22 cellular contexts compared by ENCODE assay signal in the genomic region with DNA sequence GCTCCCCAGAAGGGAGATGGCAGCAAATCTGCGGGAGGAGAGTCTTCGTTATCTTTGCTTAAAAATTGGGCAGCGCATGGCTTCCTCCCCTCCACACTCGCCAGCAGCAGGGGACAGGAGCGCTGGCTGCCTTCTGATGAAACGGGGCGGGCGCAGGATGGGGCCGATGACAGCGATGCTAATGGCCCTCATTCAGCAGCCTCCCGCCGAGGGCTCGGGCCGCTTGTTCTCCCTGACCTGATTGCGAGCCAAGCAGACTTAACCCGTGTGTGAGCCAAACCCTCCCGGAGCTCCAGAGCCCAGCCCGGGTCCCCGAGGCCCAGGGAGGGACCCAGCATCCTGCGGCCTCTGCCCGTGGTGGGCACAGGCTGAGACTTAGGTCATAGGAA.
DNase-seq lines count a peak whose midpoint lies in the region; ATAC-seq and TF ChIP-seq lines count a peak whose summit lies in the region.
"Had no signal": no experiment of that assay in that cellular context is flagged by ENCODE, and none has a peak within 500 bp of the region (broad histone marks: within the 10 kb centered on the region; RNA-seq: fewer than 3 reads in every experiment).

No MANE protein-coding gene starts in this region.

- no peaks in the 10 kb centered on the region for H3K9me3 ChIP-seq in ectodermal cell (ENCODE audit: control insufficient read depth, low read length)
- peaks cover 0 to 8% (median 0%) of the 10 kb centered on the region in 3 experiments for H3K9me3 ChIP-seq in naive thymus-derived CD4-positive, alpha-beta T cell (ENCODE audit: control insufficient read depth in 2 of 3, low read length in 3 of 3)
- H3K9me3 ChIP-seq: neutrophil had no signal

- H3K27me3 Mint-ChIP-seq in progenitor cell of endocrine pancreas, result no peaks in the 10 kb centered on the region
- no peaks in the 10 kb centered on the region for H3K27me3 Mint-ChIP-seq in activated naive CD8-positive, alpha-beta T cell treated with anti-CD3 and anti-CD28 coated beads, Interleukin-2, amount 50 U/mL, for 24 hours
- no peaks in the 10 kb centered on the region for H3K27me3 Mint-ChIP-seq in naive thymus-derived CD4-positive, alpha-beta T cell
- H3K27me3 Mint-ChIP-seq: activated naive CD8-positive, alpha-beta T cell treated with anti-CD3 and anti-CD28 coated beads, Interleukin-2, amount 10 ng/mL, durations not matched to agents 7 days and 5 days had no signal

- H3K27ac ChIP-seq in ectodermal cell (ENCODE audit: insufficient read depth, low read depth, low read length, poor library complexity, severe bottlenecking), result peak overlapping the region; percentile 55
- no peak overlapping the region for H3K27ac ChIP-seq in naive thymus-derived CD4-positive, alpha-beta T cell (ENCODE audit: low read depth, low read length)
- H3K27ac ChIP-seq: brain microvascular endothelial cell, neutrophil, SK-N-MC, stomach, WERI-Rb-1 had no signal

- no peak for TF ChIP-seq CTCF in progenitor cell of endocrine pancreas (IDR thresholded peaks at IDR 0.05; ENCODE audit: unreplicated experiment)

- peaks cover 31% of the 10 kb centered on the region for H3K36me3 Mint-ChIP-seq in progenitor cell of endocrine pancreas (ENCODE audit: insufficient read depth)
- peaks cover 21% of the 10 kb centered on the region for H3K36me3 Mint-ChIP-seq in activated naive CD8-positive, alpha-beta T cell treated with anti-CD3 and anti-CD28 coated beads, Interleukin-2, amount 50 U/mL, for 24 hours (ENCODE audit: low read depth)
- H3K36me3 Mint-ChIP-seq in naive thymus-derived CD4-positive, alpha-beta T cell, result peaks cover 27 to 52% (median 46%) of the 10 kb centered on the region in 5 donors

- H3K4me1 ChIP-seq in ectodermal cell (ENCODE audit: control insufficient read depth, insufficient read depth, low read length), result peaks cover 21% of the 10 kb centered on the region
- no peaks in the 10 kb centered on the region for H3K4me1 ChIP-seq in naive thymus-derived CD4-positive, alpha-beta T cell (ENCODE audit: control insufficient read depth in 2 of 2, insufficient read depth in 2 of 2, low read length in 2 of 2)
- H3K4me1 ChIP-seq: stomach had no signal

- no peak overlapping the region for H3K4me3 ChIP-seq in ectodermal cell (ENCODE audit: insufficient read depth, low read depth, low read length)
- H3K4me3 ChIP-seq in naive thymus-derived CD4-positive, alpha-beta T cell (ENCODE audit: low read length), result no peak overlapping the region
- H3K4me3 ChIP-seq: mucosa of descending colon, SK-N-MC, stomach had no signal

- CTCF ChIA-PET in naive thymus-derived CD4-positive, alpha-beta T cell (lab: Charles Lee), result no interaction called here

- ATAC-seq in activated naive CD8-positive, alpha-beta T cell treated with anti-CD3 and anti-CD28 coated beads, Interleukin-2, amount 50 U/mL, for 24 hours, result no peak
- no peak for ATAC-seq in naive thymus-derived CD4-positive, alpha-beta T cell
- ATAC-seq: left lobe of liver, mucosa of descending colon had no signal

- POLR2A ChIA-PET in naive thymus-derived CD4-positive, alpha-beta T cell (lab: Charles Lee), result no interaction called here

- H3K27ac Mint-ChIP-seq in progenitor cell of endocrine pancreas, result peak overlapping the region; percentile 69
- H3K27ac Mint-ChIP-seq in activated naive CD8-positive, alpha-beta T cell treated with anti-CD3 and anti-CD28 coated beads, Interleukin-2, amount 50 U/mL, for 24 hours, result no peak overlapping the region
- no peak overlapping the region for H3K27ac Mint-ChIP-seq in naive thymus-derived CD4-positive, alpha-beta T cell
- H3K27ac Mint-ChIP-seq: activated naive CD8-positive, alpha-beta T cell treated with anti-CD3 and anti-CD28 coated beads, Interleukin-2, amount 10 ng/mL, durations not matched to agents 7 days and 5 days had no signal

- peaks cover 16% of the 10 kb centered on the region for H3K9me3 Mint-ChIP-seq in progenitor cell of endocrine pancreas (ENCODE audit: low read depth)
- H3K9me3 Mint-ChIP-seq in activated naive CD8-positive, alpha-beta T cell treated with anti-CD3 and anti-CD28 coated beads, Interleukin-2, amount 50 U/mL, for 24 hours, result peaks cover 9% of the 10 kb centered on the region
- peaks cover 0 to 23% (median 6%) of the 10 kb centered on the region in 11 donors for H3K9me3 Mint-ChIP-seq in naive thymus-derived CD4-positive, alpha-beta T cell

- no peaks in the 10 kb centered on the region for H3K27me3 ChIP-seq in ectodermal cell (ENCODE audit: control insufficient read depth, insufficient read depth, low read length, poor library complexity, severe bottlenecking)
- H3K27me3 ChIP-seq in naive thymus-derived CD4-positive, alpha-beta T cell (ENCODE audit: control insufficient read depth in 2 of 2, insufficient read depth in 2 of 2, low read length in 2 of 2), result no peaks in the 10 kb centered on the region
- H3K27me3 ChIP-seq: brain microvascular endothelial cell, neutrophil, stomach had no signal

- H3K4me1 Mint-ChIP-seq in progenitor cell of endocrine pancreas (ENCODE audit: low read depth), result no peaks in the 10 kb centered on the region
- no peaks in the 10 kb centered on the region for H3K4me1 Mint-ChIP-seq in activated naive CD8-positive, alpha-beta T cell treated with anti-CD3 and anti-CD28 coated beads, Interleukin-2, amount 50 U/mL, for 24 hours
- H3K4me1 Mint-ChIP-seq in naive thymus-derived CD4-positive, alpha-beta T cell, result peaks cover 0 to 3% (median 0%) of the 10 kb centered on the region in 7 donors
- H3K4me1 Mint-ChIP-seq: activated naive CD8-positive, alpha-beta T cell treated with anti-CD3 and anti-CD28 coated beads, Interleukin-2, amount 10 ng/mL, durations not matched to agents 7 days and 5 days had no signal

- no peak overlapping the region for H3K4me3 Mint-ChIP-seq in progenitor cell of endocrine pancreas (ENCODE audit: low read depth)
- no peak overlapping the region for H3K4me3 Mint-ChIP-seq in activated naive CD8-positive, alpha-beta T cell treated with anti-CD3 and anti-CD28 coated beads, Interleukin-2, amount 50 U/mL, for 24 hours
- H3K4me3 Mint-ChIP-seq in naive thymus-derived CD4-positive, alpha-beta T cell, result no peak overlapping the region
- H3K4me3 Mint-ChIP-seq: activated naive CD8-positive, alpha-beta T cell treated with anti-CD3 and anti-CD28 coated beads, Interleukin-2, amount 10 ng/mL, durations not matched to agents 7 days and 5 days had no signal

- intact Hi-C loops in naive thymus-derived CD4-positive, alpha-beta T cell (cut with micrococcal nuclease), result no loop called here

- 35 to 44% methylated on average over 21 of the region's 21 CpGs for WGBS in ectodermal cell, 2 experiments

- H3K36me3 ChIP-seq in ectodermal cell (ENCODE audit: control insufficient read depth, insufficient read depth, low read length), result peaks cover 17% of the 10 kb centered on the region
- H3K36me3 ChIP-seq in naive thymus-derived CD4-positive, alpha-beta T cell (ENCODE audit: control insufficient read depth in 2 of 3, insufficient read depth in 3 of 3, low read length in 3 of 3), result peaks cover 0 to 73% (median 4%) of the 10 kb centered on the region in 3 experiments

- DNase-seq in AG20443 (ENCODE audit: low spot score) (peak; percentile 40), NCI-H2227 (lab: John Stamatoyannopoulos, UW; ENCODE audit: unreplicated experiment) (peak; percentile 68), progenitor cell of endocrine pancreas (ENCODE audit: low spot score, unreplicated experiment) (no peak)
- DNase-seq in activated naive CD8-positive, alpha-beta T cell treated with anti-CD3 and anti-CD28 coated beads, Interleukin-2, amount 50 U/mL, for 24 hours, result no peak
- DNase-seq in stimulated activated CD4-positive, alpha-beta T cell treated with anti-CD3 and anti-CD28 coated beads, Interleukin-2, amount 100 ng/mL, for 48 hours, result no peak
- no peak for DNase-seq in naive thymus-derived CD4-positive, alpha-beta T cell
- no peak for DNase-seq in activated CD8-positive, alpha-beta memory T cell treated with anti-CD3 and anti-CD28 coated beads, Interleukin-2, amount 50 U/mL, for 4 hours
- DNase-seq: ACHN; activated CD4-positive, alpha-beta T cell treated with anti-CD3 and anti-CD28 coated beads, Interleukin-2, amount 50 U/mL, for 4 hours; activated effector memory CD4-positive, alpha-beta T cell treated with Interleukin-2 at 50 U/mL for 16 hours; activated naive CD8-positive, alpha-beta T cell treated with anti-CD3 and anti-CD28 coated beads, Interleukin-2, amount 10 ng/mL, durations not matched to agents 7 days and 5 days; brain microvascular endothelial cell; Calu3; mucosa of descending colon; stomach; T-helper 2 cell; trophoblast cell; WERI-Rb-1 had no signal

Comparison
In these comparisons a context has a peak if more than half of its experiments do, and no peak if none do; other contexts are left out.
1. DNase-seq: peak in AG20443 (single experiment) and NCI-H2227 (single experiment); none in progenitor cell of endocrine pancreas (single experiment), activated naive CD8-positive, alpha-beta T cell treated with anti-CD3 and anti-CD28 coated beads, Interleukin-2, amount 50 U/mL, for 24 hours (single experiment), stimulated activated CD4-positive, alpha-beta T cell treated with anti-CD3 and anti-CD28 coated beads, Interleukin-2, amount 100 ng/mL, for 48 hours (0 of 2), naive thymus-derived CD4-positive, alpha-beta T cell (0 of 9) and activated CD8-positive, alpha-beta memory T cell treated with anti-CD3 and anti-CD28 coated beads, Interleukin-2, amount 50 U/mL, for 4 hours (single experiment).